8 cellular contexts compared by ENCODE assay signal in genomic region chr19:1862424-1863307, GRCh38. TPM values are rescaled to one million over a fixed set of nuclear protein-coding genes. Genes with fewer than 3 reads are reported as not detected.
DNase-seq lines count a peak whose midpoint lies in the region; ATAC-seq and TF ChIP-seq lines count a peak whose summit lies in the region.

No MANE protein-coding gene starts in this region.

- ATAC-seq in left cardiac atrium = no peak
- peak in 1 of 2 donors; percentile 2 for ATAC-seq in natural killer cell treated with Interleukin-12 subunit alpha and Interleukin-12 subunit beta and Interleukin-15 and Interleukin-18, amount 100 ng/mL, for 72 hours

- H3K27ac ChIP-seq in cardiac muscle cell = no peak overlapping the region

- intact Hi-C loops in left cardiac atrium (cut with DNase I) = no loop called here

- no peaks in the 10 kb centered on the region for H3K9me3 ChIP-seq in cardiac muscle cell (ENCODE audit: low read depth)

- no peaks in the 10 kb centered on the region for H3K9me3 Mint-ChIP-seq in natural killer cell treated with Interleukin-12 subunit alpha and Interleukin-12 subunit beta and Interleukin-15 and Interleukin-18, amount 100 ng/mL, for 72 hours

- H3K36me3 Mint-ChIP-seq in natural killer cell treated with Interleukin-12 subunit alpha and Interleukin-12 subunit beta and Interleukin-15 and Interleukin-18, amount 100 ng/mL, for 72 hours = no peaks in the 10 kb centered on the region

- peak overlapping the region; percentile 92 for H3K4me3 Mint-ChIP-seq in natural killer cell treated with Interleukin-12 subunit alpha and Interleukin-12 subunit beta and Interleukin-15 and Interleukin-18, amount 100 ng/mL, for 72 hours

- H3K4me3 ChIP-seq in cardiac muscle cell = peak overlapping the region; percentile 85

- peak overlapping the region; percentile 76 to 89 for H3K27ac Mint-ChIP-seq in natural killer cell treated with Interleukin-12 subunit alpha and Interleukin-12 subunit beta and Interleukin-15 and Interleukin-18, amount 100 ng/mL, for 72 hours

- no peak for TF ChIP-seq CTCF in cardiac muscle cell (IDR thresholded peaks at IDR 0.05; ENCODE audit: low read depth, low read length)

- peaks cover 9 to 12% of the 10 kb centered on the region in 2 donors for H3K4me1 Mint-ChIP-seq in natural killer cell treated with Interleukin-12 subunit alpha and Interleukin-12 subunit beta and Interleukin-15 and Interleukin-18, amount 100 ng/mL, for 72 hours (ENCODE audit: low read depth in 2 of 2)

- no peaks in the 10 kb centered on the region for H3K36me3 ChIP-seq in cardiac muscle cell

- H3K4me1 ChIP-seq in cardiac muscle cell (ENCODE audit: low read depth) = peaks cover 15% of the 10 kb centered on the region

- DNase-seq in cardiac muscle cell (ENCODE audit: low read depth in 1 of 2, low spot score in 1 of 2) = peak in 1 of 2 donors; percentile 60
- DNase-seq in left cardiac atrium = no peak
- DNase-seq in HT-29 (ENCODE audit: low spot score) = peak; percentile 12
- peak in 3 of 4 experiments; percentile 31 to 49 (median 33) for DNase-seq in activated CD4-positive, CD25-positive, alpha-beta regulatory T cell (lab: John Stamatoyannopoulos, UW)
- peak; percentile 53 for DNase-seq in effector CD4-positive, alpha-beta T cell
- peak; percentile 74 for DNase-seq in natural killer cell treated with Interleukin-12 subunit alpha and Interleukin-12 subunit beta and Interleukin-15 and Interleukin-18, amount 100 ng/mL, for 72 hours (ENCODE audit: low spot score)
- DNase-seq in SIG-M5 treated with dmso at 0.1 percent for 504 hours (lab: John Stamatoyannopoulos, UW; ENCODE audit: unreplicated experiment) = no peak
- DNase-seq in cerebellum (ENCODE audit: low spot score) = no peak

- H3K27me3 ChIP-seq in cardiac muscle cell = peaks cover 3% of the 10 kb centered on the region

- H3K27me3 Mint-ChIP-seq in natural killer cell treated with Interleukin-12 subunit alpha and Interleukin-12 subunit beta and Interleukin-15 and Interleukin-18, amount 100 ng/mL, for 72 hours = no peaks in the 10 kb centered on the region

RNA-seq across cellular contexts. Expression of gene KLF16, which starts 0.7 kb away (rescaled TPM):
- total RNA-seq in cardiac muscle cell (5.3 and 9.3 TPM in 2 replicates), left cardiac atrium (10 to 100 TPM in 1 of 2 donors, 1 to 10 TPM in 1; 9.9 to 12.9 TPM), cerebellum (2.0 TPM)
- 9.1 and 20.8 TPM in 2 replicates for polyA plus RNA-seq in cardiac muscle cell
- 25.2 and 34.5 TPM in 2 replicates for total RNA-seq in HT-29 (2014; rRNA removed; shearing (Covaris generic))
- total RNA-seq in natural killer cell treated with Interleukin-12 subunit alpha and Interleukin-12 subunit beta and Interleukin-15 and Interleukin-18, amount 100 ng/mL, for 72 hours = 10 to 100 TPM; 18.0 to 49.8 TPM

RNA-seq across cellular contexts. Expression of gene REXO1, which starts 14.4 kb away (rescaled TPM):
- total RNA-seq in cardiac muscle cell (24.4 and 39.7 TPM in 2 replicates), left cardiac atrium (10 to 100 TPM; 14.8 to 22.3 TPM), cerebellum (9.8 TPM)
- polyA plus RNA-seq in cardiac muscle cell = 19.2 and 21.3 TPM in 2 replicates
- 19.1 and 26.1 TPM in 2 replicates for total RNA-seq in HT-29 (2014; rRNA removed; shearing (Covaris generic))
- 100 to 1,000 TPM in 1 of 2 donors, 10 to 100 TPM in 1; 69.1 to 103 TPM for total RNA-seq in natural killer cell treated with Interleukin-12 subunit alpha and Interleukin-12 subunit beta and Interleukin-15 and Interleukin-18, amount 100 ng/mL, for 72 hours

RNA-seq across cellular contexts. Expression of gene ABHD17A, which starts 22.6 kb away (rescaled TPM):
- total RNA-seq in cardiac muscle cell (198 and 203 TPM in 2 replicates), left cardiac atrium (10 to 100 TPM; 60.8 to 66.1 TPM), cerebellum (37.5 TPM)
- polyA plus RNA-seq in cardiac muscle cell = 145 and 159 TPM in 2 replicates
- total RNA-seq in HT-29 (2014; rRNA removed; shearing (Covaris generic)) = 136 and 141 TPM in 2 replicates
- 100 to 1,000 TPM; 127 to 132 TPM for total RNA-seq in natural killer cell treated with Interleukin-12 subunit alpha and Interleukin-12 subunit beta and Interleukin-15 and Interleukin-18, amount 100 ng/mL, for 72 hours

RNA-seq across cellular contexts. Expression of gene ADAT3, which starts 42.5 kb away (rescaled TPM):
- total RNA-seq in cardiac muscle cell (11.2 and 16.3 TPM in 2 replicates), left cardiac atrium (1 to 10 TPM; 2.3 to 3.0 TPM), cerebellum (4.0 TPM)
- polyA plus RNA-seq in cardiac muscle cell = 5.9 and 14.3 TPM in 2 replicates
- 3.2 and 6.9 TPM in 2 replicates for total RNA-seq in HT-29 (2014; rRNA removed; shearing (Covaris generic))
- total RNA-seq in natural killer cell treated with Interleukin-12 subunit alpha and Interleukin-12 subunit beta and Interleukin-15 and Interleukin-18, amount 100 ng/mL, for 72 hours = 10 to 100 TPM in 1 of 2 donors, 1 to 10 TPM in 1; 7.5 to 13.3 TPM

RNA-seq across cellular contexts. Expression of gene SCAMP4, which starts 42.5 kb away (rescaled TPM):
- total RNA-seq in cardiac muscle cell = 58.0 and 62.5 TPM in 2 replicates
- 53.7 and 58.5 TPM in 2 replicates for polyA plus RNA-seq in cardiac muscle cell
- 10 to 100 TPM; 21.4 to 22.8 TPM for total RNA-seq in left cardiac atrium
- 67.6 and 73.3 TPM in 2 replicates for total RNA-seq in HT-29 (2014; rRNA removed; shearing (Covaris generic))
- total RNA-seq in natural killer cell treated with Interleukin-12 subunit alpha and Interleukin-12 subunit beta and Interleukin-15 and Interleukin-18, amount 100 ng/mL, for 72 hours = 10 to 100 TPM; 34.8 to 66.2 TPM
- total RNA-seq in cerebellum = 19.6 TPM

Comparison
In these comparisons a context has a peak if more than half of its experiments do, and no peak if none do; other contexts are left out.
1. DNase-seq: peak in HT-29 (single experiment), activated CD4-positive, CD25-positive, alpha-beta regulatory T cell (3 of 4), effector CD4-positive, alpha-beta T cell (single experiment) and natural killer cell treated with Interleukin-12 subunit alpha and Interleukin-12 subunit beta and Interleukin-15 and Interleukin-18, amount 100 ng/mL, for 72 hours (single experiment); none in left cardiac atrium (single experiment), SIG-M5 treated with dmso at 0.1 percent for 504 hours (single experiment) and cerebellum (single experiment).